ENCODE assay signal across 10 cellular contexts in the genomic region with DNA sequence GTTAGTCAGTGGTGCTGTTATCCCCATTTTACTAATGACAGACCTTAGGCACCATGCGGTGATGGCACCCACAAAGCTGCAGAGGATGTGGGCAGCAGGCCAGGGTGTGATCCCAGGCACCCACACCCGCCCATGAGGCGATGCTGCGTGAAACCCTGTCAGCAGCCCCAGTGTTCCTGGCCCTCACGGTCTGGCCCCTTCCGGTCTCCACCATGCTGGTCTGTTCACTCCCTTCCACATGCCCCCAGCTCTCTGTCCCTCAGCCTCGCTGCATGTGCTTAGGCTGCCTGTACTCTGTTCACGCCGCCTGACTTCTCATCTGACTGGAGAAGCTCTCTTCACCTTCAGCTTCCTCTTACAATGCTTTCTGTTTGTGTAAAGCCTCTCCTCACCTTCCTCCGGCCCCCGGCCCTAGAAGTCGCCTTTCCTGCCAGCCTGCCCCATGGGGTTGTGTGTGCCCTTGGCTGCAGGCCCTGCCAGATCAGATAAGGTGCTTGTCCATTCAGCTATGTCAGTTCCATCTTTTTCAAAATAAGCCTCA. TPM values are rescaled to one million over a fixed set of nuclear protein-coding genes. Genes with fewer than 3 reads are reported as not detected.
A peak's percentile ranks its signal among the peaks of the same experiment; 100 is the strongest.
DNase-seq lines count a peak whose midpoint lies in the region; ATAC-seq lines count a peak whose summit lies in the region.
"Had no signal": no experiment of that assay in that cellular context is flagged by ENCODE, and none has a peak within 500 bp of the region (broad histone marks: within the 10 kb centered on the region; RNA-seq: fewer than 3 reads in every experiment).

No MANE protein-coding gene starts in this region.

- no peaks in the 10 kb centered on the region for H3K9me3 ChIP-seq in KOPT-K1 (ENCODE audit: insufficient read depth, low read length, poor library complexity, severe bottlenecking)

- DNase-seq in activated naive CD4-positive, alpha-beta T cell treated with Interleukin-2 at 50 U/mL for 16 hours: peak; percentile 66
- peak; percentile 49 to 56 for DNase-seq in stimulated activated CD4-positive, alpha-beta T cell treated with anti-CD3 and anti-CD28 coated beads, Interleukin-15, amount 100 ng/mL, for 48 hours (ENCODE audit: low read depth in 2 of 2)
- DNase-seq in SKM-1 treated with dmso at 0.1 percent for 144 hours (lab: John Stamatoyannopoulos, UW; ENCODE audit: unreplicated experiment) (no peak), NCI-H446 treated with DMSO at 0.1 percent for 48 hours (lab: John Stamatoyannopoulos, UW) (no peak), ureter (ENCODE audit: low spot score) (no peak), NOMO-1 treated with DMSO at 0.1 percent for 48 hours (lab: John Stamatoyannopoulos, UW; ENCODE audit: unreplicated experiment) (no peak)

- H3K36me3 ChIP-seq in KOPT-K1 (ENCODE audit: insufficient read depth, low read length): peaks cover 74% of the 10 kb centered on the region

- peak; percentile 76 for ATAC-seq in GM18511 (IDR thresholded peaks at IDR 0.05; ENCODE audit: unreplicated experiment)

- peak overlapping the region; percentile 68 for H3K27ac ChIP-seq in KOPT-K1 (ENCODE audit: low read depth, low read length, poor library complexity, severe bottlenecking)

RNA-seq across cellular contexts. Expression of a gene that starts 17.6 kb away (rescaled TPM):
- total RNA-seq in ureter: 19.7 TPM

RNA-seq across cellular contexts. Expression of a gene that starts 19.6 kb away (rescaled TPM):
- 22.8 TPM for total RNA-seq in ureter

RNA-seq across cellular contexts. Expression of a gene that starts 48.9 kb away (rescaled TPM):
- 10.3 TPM for total RNA-seq in ureter

RNA-seq across cellular contexts. Expression of a gene that starts 49.0 kb away (rescaled TPM):
- 11.4 TPM for total RNA-seq in ureter

RNA-seq across cellular contexts. Expression of a gene that starts 59.5 kb away (rescaled TPM):
- not detected for total RNA-seq in ureter
- total RNA-seq: glomerular endothelial cell; T-helper 1 cell treated with Interleukin-12 subunit alpha and Interleukin-12 subunit beta and Interleukin-4 antibody, amounts not matched to agents 30 ng/mL and 1 ng/mL, for 36 hours had no signal

Comparison
In these comparisons a context has a peak if more than half of its experiments do, and no peak if none do; other contexts are left out.
1. DNase-seq: peak in activated naive CD4-positive, alpha-beta T cell treated with Interleukin-2 at 50 U/mL for 16 hours (single experiment) and stimulated activated CD4-positive, alpha-beta T cell treated with anti-CD3 and anti-CD28 coated beads, Interleukin-15, amount 100 ng/mL, for 48 hours (2 of 2); none in SKM-1 treated with dmso at 0.1 percent for 144 hours (single experiment), NCI-H446 treated with DMSO at 0.1 percent for 48 hours (single experiment), ureter (single experiment) and NOMO-1 treated with DMSO at 0.1 percent for 48 hours (single experiment).